8 cellular contexts compared by ENCODE assay signal in the genomic region with DNA sequence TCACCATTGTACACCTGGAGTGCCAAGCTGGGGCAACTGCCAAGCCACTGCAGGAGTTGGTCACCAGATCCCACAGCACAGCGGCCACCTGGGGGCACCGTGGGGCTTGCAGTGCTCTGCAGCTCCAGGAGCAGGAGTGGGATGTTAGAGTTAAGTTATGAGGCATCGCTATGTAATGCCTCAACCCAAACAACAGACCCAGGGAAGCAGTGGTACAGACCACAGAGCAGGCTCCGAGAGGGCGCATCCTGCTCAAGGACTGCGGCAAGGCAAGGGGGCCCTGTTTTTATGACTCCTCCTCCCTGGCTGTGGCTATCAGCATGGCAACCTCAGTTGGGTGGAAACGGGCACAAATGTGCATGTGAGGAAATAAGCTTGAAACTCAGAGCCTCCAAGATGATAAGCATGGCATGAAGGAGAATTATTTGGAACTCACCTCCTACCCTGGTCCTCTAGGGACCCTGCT.
A peak's percentile ranks its signal among the peaks of the same experiment; 100 is the strongest.
DNase-seq lines count a peak whose midpoint lies in the region; ATAC-seq, FAIRE-seq and TF ChIP-seq lines count a peak whose summit lies in the region.

No MANE protein-coding gene starts in this region.

- no peak for TF ChIP-seq POLR2A in stomach (IDR thresholded peaks at IDR 0.05)

- no peak overlapping the region for H2BK5ac ChIP-seq in neuronal stem cell (ENCODE audit: low read length)

- H3K36me3 ChIP-seq in neuronal stem cell (replicated peaks in 1 of 2; ENCODE audit: control insufficient read depth in 2 of 2, insufficient read depth in 2 of 2, low read length in 2 of 2) (no peaks in the 10 kb centered on the region), stomach (no peaks in the 10 kb centered on the region)

- no peak overlapping the region for H3K23ac ChIP-seq in neuronal stem cell (ENCODE audit: low read depth, low read length, poor library complexity)

- H3K14ac ChIP-seq in neuronal stem cell (ENCODE audit: low read length), result no peak overlapping the region

- no peaks in the 10 kb centered on the region for H3K79me1 ChIP-seq in neuronal stem cell (ENCODE audit: low read depth, low read length)

- H4K91ac ChIP-seq in neuronal stem cell (ENCODE audit: low read depth, low read length, poor library complexity), result no peak overlapping the region

- peak overlapping the region; percentile 47 for H2AK5ac ChIP-seq in neuronal stem cell (ENCODE audit: low read depth, low read length)

- H3K18ac ChIP-seq in neuronal stem cell (ENCODE audit: low read length), result peak overlapping the region; percentile 20

- no peak overlapping the region for H2AFZ ChIP-seq in neuronal stem cell (ENCODE audit: low read length)

- H2BK15ac ChIP-seq in neuronal stem cell (ENCODE audit: low read length), result peak overlapping the region; percentile 38

- intact Hi-C loops in stomach (cut with DNase I; ENCODE audit: low total_unique reads), result loop anchor here (10.0 kb wide), 1 partner anchor 101 kb away; no protein-coding TSS in a partner anchor

- H3K4ac ChIP-seq in neuronal stem cell (ENCODE audit: low read length), result no peak overlapping the region

- no peak for TF ChIP-seq EP300 in stomach (IDR thresholded peaks at IDR 0.05)

- H3K9ac ChIP-seq in neuronal stem cell (ENCODE audit: low read depth, low read length, poor library complexity), result no peak overlapping the region

- peak; percentile 84 for DNase-seq in COLO668 (lab: John Stamatoyannopoulos, UW; ENCODE audit: unreplicated experiment)
- DNase-seq in HTR-8/SVneo (ENCODE audit: insufficient read length, low spot score), result peak; percentile 95
- peak; percentile 86 for DNase-seq in RPMI8226
- DNase-seq in activated effector memory CD4-positive, alpha-beta T cell treated with anti-CD3 and anti-CD28 coated beads, Interleukin-2, amount 50 U/mL, for 16 hours, result peak; percentile 87
- peak; percentile 79 for DNase-seq in fibroblast of the conjunctiva (ENCODE audit: low read depth)
- DNase-seq in neuronal stem cell (ENCODE audit: low spot score), result peak; percentile 41
- DNase-seq in stomach, result peak; percentile 87

- no peak overlapping the region for H3K4me3 ChIP-seq in neuronal stem cell (ENCODE audit: low read length in 2 of 2)
- no peak overlapping the region for H3K4me3 ChIP-seq in stomach

- FAIRE-seq in HTR-8/SVneo (lab: Jason Lieb, UNC), result peak; percentile 95

- peak in 5 of 7 experiments; percentile 49 to 82 (median 67) for TF ChIP-seq CTCF in stomach (IDR thresholded peaks at IDR 0.05)

- H2BK120ac ChIP-seq in neuronal stem cell (ENCODE audit: low read depth, low read length), result no peak overlapping the region

- H4K8ac ChIP-seq in neuronal stem cell (ENCODE audit: low read depth, low read length), result no peak overlapping the region

- no peak overlapping the region for H2BK12ac ChIP-seq in neuronal stem cell (ENCODE audit: low read length)

- WGBS in neuronal stem cell (ENCODE audit: extremely low coverage in 2 of 2, insufficient read length in 2 of 2, insufficient replicate concordance in 1 of 2), 2 donors, result no CpG with 5 or more reads among the region's 7 CpGs
- whole genome bisulfite sequencing in stomach, 5 donors, result 2 to 21% (median 10%) methylated on average over 6 to 7 of the region's 7 CpGs

- no peak for ATAC-seq in GM18519 (IDR thresholded peaks at IDR 0.05; ENCODE audit: low FRiP score, unreplicated experiment)

- H3K4me1 ChIP-seq in neuronal stem cell (ENCODE audit: control insufficient read depth in 2 of 2, insufficient read depth in 1 of 2, low read depth in 1 of 2, low read length in 2 of 2) (peaks cover 2 to 7% of the 10 kb centered on the region in 2 donors), stomach (peaks cover 15 to 64% (median 42%) of the 10 kb centered on the region in 4 donors)

- H3K27ac ChIP-seq in neuronal stem cell (replicated peaks; ENCODE audit: low read length) (no peak overlapping the region), stomach (peak overlapping the region; percentile 60 to 89 (median 78))

- H3K4me2 ChIP-seq in neuronal stem cell (ENCODE audit: insufficient read depth, low read length, poor library complexity, severe bottlenecking), result no peak overlapping the region

- H3K27me3 ChIP-seq in neuronal stem cell (ENCODE audit: control insufficient read depth in 3 of 3, insufficient read depth in 3 of 3, low read depth in 1 of 3, low read length in 3 of 3), result no peaks in the 10 kb centered on the region
- no peaks in the 10 kb centered on the region for H3K27me3 ChIP-seq in stomach

- H3K9me3 ChIP-seq in neuronal stem cell (replicated peaks in 1 of 2; ENCODE audit: control insufficient read depth in 2 of 2, insufficient read depth in 1 of 2, low read depth in 1 of 2, low read length in 2 of 2) (no peaks in the 10 kb centered on the region), stomach (no peaks in the 10 kb centered on the region)

Comparison
In these comparisons a context has a peak if more than half of its experiments do, and no peak if none do; other contexts are left out.
1. DNase-seq: peak in every context shown above with its lines; median percentile 95 in HTR-8/SVneo; 87 in activated effector memory CD4-positive, alpha-beta T cell treated with anti-CD3 and anti-CD28 coated beads, Interleukin-2, amount 50 U/mL, for 16 hours; 87 in stomach; 86 in RPMI8226; 84 in COLO668; 79 in fibroblast of the conjunctiva; 41 in neuronal stem cell.